In the genomic region with DNA sequence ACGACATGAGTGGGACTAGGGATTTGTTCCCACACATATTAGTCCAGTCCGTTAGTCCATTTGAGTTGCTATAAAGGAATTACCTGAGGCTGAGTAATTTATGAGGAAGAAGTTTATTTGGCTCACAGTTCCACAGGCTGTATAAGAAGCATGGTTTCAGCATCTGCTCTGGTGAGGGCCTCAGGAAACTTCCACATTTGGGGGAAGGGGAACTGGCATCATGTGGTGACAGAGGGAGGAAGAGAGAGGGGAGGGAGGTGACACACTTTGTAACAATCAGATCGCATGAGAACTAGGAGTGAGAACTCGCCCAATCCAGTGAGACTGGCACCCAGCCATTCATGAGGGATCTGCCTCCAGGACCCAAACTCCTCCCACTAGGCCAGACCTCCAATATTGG, we compare ENCODE assay signal across 30 cellular contexts.
"Had no signal": no experiment of that assay in that cellular context is flagged by ENCODE, and none has a peak within 500 bp of the region (broad histone marks: within the 10 kb centered on the region; RNA-seq: fewer than 3 reads in every experiment).

No MANE protein-coding gene starts in this region.

- H3K9me3 ChIP-seq: ascending aorta had no signal

- ATAC-seq: activated CD4-positive, alpha-beta T cell treated with anti-CD3 and anti-CD28 coated beads for 36 hours; activated CD4-positive, CD25-positive, alpha-beta regulatory T cell treated with anti-CD3 and anti-CD28 coated beads, Interleukin-2, amount 50 U/mL, for 24 hours; activated CD8-positive, alpha-beta memory T cell treated with anti-CD3 and anti-CD28 coated beads, Interleukin-2, amount 10 ng/mL, durations not matched to agents 7 days and 5 days; activated CD8-positive, alpha-beta T cell treated with anti-CD3 and anti-CD28 coated beads, Interleukin-2, amount 10 ng/mL, durations not matched to agents 7 days and 5 days; activated naive CD8-positive, alpha-beta T cell treated with anti-CD3 and anti-CD28 coated beads, Interleukin-2, amount 50 U/mL, for 24 hours; WTC11 had no signal

- H3K4me3 ChIP-seq: ascending aorta, cardiac muscle cell had no signal

- DNase-seq: activated CD4-positive, alpha-beta memory T cell treated with anti-CD3 and anti-CD28 coated beads, Interleukin-2, amount 10 ng/mL, durations not matched to agents 7 days and 5 days; activated CD4-positive, alpha-beta T cell treated with anti-CD3 and anti-CD28 coated beads for 1 hour; activated CD4-positive, alpha-beta T cell treated with anti-CD3 and anti-CD28 coated beads for 36 hours; activated CD4-positive, alpha-beta T cell treated with anti-CD3 and anti-CD28 coated beads for 48 hours; activated CD4-positive, alpha-beta T cell treated with anti-CD3 and anti-CD28 coated beads, Interleukin-2, amount 10 ng/mL, durations not matched to agents 7 days and 5 days; activated CD4-positive, alpha-beta T cell treated with anti-CD3 and anti-CD28 coated beads, Interleukin-2, amount 50 U/mL, for 48 hours; activated CD4-positive, CD25-positive, alpha-beta regulatory T cell; activated CD8-positive, alpha-beta memory T cell treated with anti-CD3 and anti-CD28 coated beads for 24 hours; activated CD8-positive, alpha-beta memory T cell treated with anti-CD3 and anti-CD28 coated beads, Interleukin-2, amount 10 ng/mL, durations not matched to agents 7 days and 5 days; activated CD8-positive, alpha-beta memory T cell treated with anti-CD3 and anti-CD28 coated beads, Interleukin-2, amount 50 U/mL, for 48 hours; activated CD8-positive, alpha-beta T cell treated with anti-CD3 and anti-CD28 coated beads, Interleukin-2, amount 10 ng/mL, durations not matched to agents 7 days and 5 days; activated effector memory CD4-positive, alpha-beta T cell treated with Interleukin-2 at 50 U/mL for 16 hours; activated gamma-delta T cell; activated naive CD4-positive, alpha-beta T cell treated with anti-CD3 and anti-CD28 coated beads, Interleukin-2, amount 10 ng/mL, durations not matched to agents 7 days and 5 days; activated naive CD4-positive, alpha-beta T cell treated with Interleukin-2 at 50 U/mL for 16 hours; activated naive CD8-positive, alpha-beta T cell treated with anti-CD3 and anti-CD28 coated beads, Interleukin-2, amount 10 ng/mL, durations not matched to agents 7 days and 5 days; activated naive CD8-positive, alpha-beta T cell treated with anti-CD3 and anti-CD28 coated beads, Interleukin-2, amount 50 U/mL, for 24 hours; activated T-cell treated with anti-CD3 and anti-CD28 coated beads, Interleukin-2, amount 50 U/mL, for 24 hours; activated T-cell treated with anti-CD3 and anti-CD28 coated beads, Interleukin-2, amount 50 U/mL, for 48 hours; amygdala; anterior cingulate cortex; caudate nucleus; cerebellar nuclear complex; T-helper 2 cell; T-helper 9 cell; WERI-Rb-1 had no signal

- H3K27me3 ChIP-seq: ascending aorta, cardiac muscle cell had no signal

- H3K36me3 ChIP-seq: ascending aorta, cardiac muscle cell, WERI-Rb-1 had no signal

- H3K27ac ChIP-seq: ascending aorta, cardiac muscle cell, WERI-Rb-1 had no signal

- H3K4me1 ChIP-seq: ascending aorta had no signal
